In genomic region chr14:76195003-76195402, GRCh38 we compare ENCODE assay signal across 27 cellular contexts.
"Had no signal": no experiment of that assay in that cellular context is flagged by ENCODE, and none has a peak within 500 bp of the region (broad histone marks: within the 10 kb centered on the region; RNA-seq: fewer than 3 reads in every experiment).

No MANE protein-coding gene starts in this region.

- ATAC-seq: foreskin keratinocyte; heart right ventricle; left cardiac atrium; left lung; mucosa of descending colon; natural killer cell treated with Interleukin-12 subunit alpha and Interleukin-12 subunit beta and Interleukin-15 and Interleukin-18, amount 100 ng/mL, for 72 hours; pancreas; right cardiac atrium; stimulated activated effector memory CD8-positive, alpha-beta T cell treated with anti-CD3 and anti-CD28 coated beads, Interleukin-12 subunit alpha, Interleukin-12 subunit beta, amount 100 ng/mL, for 72 hours had no signal

- H3K27me3 ChIP-seq: esophagus muscularis mucosa, foreskin keratinocyte, heart right ventricle, left lung, neutrophil, pancreas, sigmoid colon, stomach, thyroid gland had no signal

- DNase-seq: dermis blood vessel endothelial cell; effector memory CD4-positive, alpha-beta T cell; foreskin keratinocyte; glutamatergic neuron; heart right ventricle; hippocampal formation; left cardiac atrium; left lung; mesenchymal stem cell; mucosa of descending colon; naive B cell; pancreas; right cardiac atrium; sigmoid colon; stimulated activated CD4-positive, alpha-beta T cell treated with anti-CD3 and anti-CD28 coated beads, Interleukin-2, amount 100 ng/mL, for 24 hours; stimulated activated CD4-positive, alpha-beta T cell treated with anti-CD3 and anti-CD28 coated beads, Interleukin-4, amount 100 ng/mL, for 24 hours; stimulated activated naive CD4-positive, alpha-beta T cell treated with Interleukin-2 at 50 U/mL for 16 hours; stomach; thyroid gland; trophoblast cell had no signal

- H3K9me3 ChIP-seq: esophagus muscularis mucosa, heart right ventricle, left lung, mucosa of descending colon, neutrophil, pancreas, sigmoid colon, stomach, thyroid gland had no signal

- H3K4me3 ChIP-seq: coronary artery, esophagus muscularis mucosa, heart right ventricle, left lung, mucosa of descending colon, pancreas, sigmoid colon, stomach, thyroid gland had no signal

- H3K27ac ChIP-seq: coronary artery, esophagus muscularis mucosa, foreskin keratinocyte, heart right ventricle, left lung, neutrophil, pancreas, sigmoid colon, stomach, thyroid gland had no signal

- FAIRE-seq: endothelial cell of umbilical vein, islet of Langerhans, pancreas had no signal
